ENCODE assay signal across 8 cellular contexts in genomic region chr6:87700351-87700728, GRCh38. TPM values are rescaled to one million over a fixed set of nuclear protein-coding genes. Genes with fewer than 3 reads are reported as not detected.
DNase-seq lines count a peak whose midpoint lies in the region; ATAC-seq and TF ChIP-seq lines count a peak whose summit lies in the region.

No MANE protein-coding gene starts in this region.

- intact Hi-C loops in PC-3 (cut with micrococcal nuclease), result loop anchor here (1.0 to 2.0 kb wide), 2 partner anchors 108 to 110 kb away; partner anchors contain the start of gene ORC3
- intact Hi-C loops in ovary (cut with DNase I), result no loop called here

- peak overlapping the region; percentile 92 for H3K9ac ChIP-seq in PC-3 (ENCODE audit: low read length)

- peaks cover 70% of the 10 kb centered on the region for H3K79me2 ChIP-seq in DOHH2 (ENCODE audit: control insufficient read depth, low read length)
- peaks cover 67% of the 10 kb centered on the region for H3K79me2 ChIP-seq in PC-3 (ENCODE audit: low read length)

- 6 to 8% (median 6%) methylated on average over 1 of the region's 1 CpG for WGBS in ovary, 3 donors

- H3K36me3 ChIP-seq in DOHH2 (ENCODE audit: control insufficient read depth, low read length) (peaks cover 64% of the 10 kb centered on the region), PC-3 (ENCODE audit: low read depth, low read length) (no peaks in the 10 kb centered on the region; the same call in 1 of the 2 replicates), ovary (no peaks in the 10 kb centered on the region)

- H3K9me3 ChIP-seq in DOHH2 (ENCODE audit: control insufficient read depth, insufficient read depth, low read length) (no peaks in the 10 kb centered on the region), PC-3 (ENCODE audit: low read length) (no peaks in the 10 kb centered on the region), ovary (no peaks in the 10 kb centered on the region)

- no peak for TF ChIP-seq CTCF in DOHH2 (IDR thresholded peaks at IDR 0.05; ENCODE audit: low read depth, low read length, poor library complexity, severe bottlenecking)
- no peak for TF ChIP-seq CTCF in PC-3 (conservative IDR thresholded peaks at IDR 0.05; ENCODE audit: low read depth, low read length)
- TF ChIP-seq CTCF in epithelial cell of proximal tubule (conservative IDR thresholded peaks at IDR 0.05; ENCODE audit: low read depth, low read length), result no peak
- no peak for TF ChIP-seq CTCF in ovary (IDR thresholded peaks at IDR 0.05)

- H4K20me1 ChIP-seq in DOHH2 (ENCODE audit: control insufficient read depth, insufficient read depth, low read depth, low read length), result peaks cover 43% of the 10 kb centered on the region
- H4K20me1 ChIP-seq in PC-3 (ENCODE audit: low read length), result peaks cover 42% of the 10 kb centered on the region

- H3K9me2 ChIP-seq in DOHH2 (replicated peaks; ENCODE audit: control insufficient read depth, low read length) (no peaks in the 10 kb centered on the region), PC-3 (replicated peaks; ENCODE audit: low read length) (no peaks in the 10 kb centered on the region)

- H3K4me1 ChIP-seq in DOHH2 (ENCODE audit: control insufficient read depth, low read length) (peaks cover 56% of the 10 kb centered on the region), PC-3 (ENCODE audit: insufficient read depth, low read length) (peaks cover 25% of the 10 kb centered on the region), ovary (ENCODE audit: insufficient read depth) (peaks cover 9% of the 10 kb centered on the region)

- peak overlapping the region; percentile 71 for H3K4me2 ChIP-seq in DOHH2 (ENCODE audit: low read length)
- peak overlapping the region; percentile 81 for H3K4me2 ChIP-seq in PC-3 (ENCODE audit: low read length)

- no peak for DNase-seq in PC-3
- DNase-seq in epithelial cell of proximal tubule (ENCODE audit: low read depth), result no peak
- no peak for DNase-seq in ovary
- no peak for DNase-seq in SK-N-DZ (ENCODE audit: low spot score)
- DNase-seq in NCI-H1105 (lab: John Stamatoyannopoulos, UW), result no peak

- H2AFZ ChIP-seq in PC-3 (ENCODE audit: low read length), result no peak overlapping the region

- no peak for ATAC-seq in PC-3
- no peak for ATAC-seq in GM21723 (IDR thresholded peaks at IDR 0.05; ENCODE audit: unreplicated experiment)
- no peak for ATAC-seq in HG02571 (IDR thresholded peaks at IDR 0.05; ENCODE audit: unreplicated experiment)

- H3K4me3 ChIP-seq in DOHH2 (ENCODE audit: low read length) (peak overlapping the region; percentile 81), PC-3 (ENCODE audit: low read length) (peak overlapping the region; percentile 98), epithelial cell of proximal tubule (ENCODE audit: low read depth, low read length) (peak overlapping the region; percentile 95), ovary (peak overlapping the region; percentile 89)

- no peak for TF ChIP-seq POLR2A in ovary (IDR thresholded peaks at IDR 0.05)

- H3F3A ChIP-seq in DOHH2 (ENCODE audit: control insufficient read depth, insufficient read depth) (peaks cover 11% of the 10 kb centered on the region), PC-3 (ENCODE audit: low read length, unreplicated experiment) (peaks cover 5% of the 10 kb centered on the region)

- POLR2A ChIA-PET in PC-3 (lab: Charles Lee; ENCODE audit: unreplicated experiment), result interaction anchor here (0.7 kb wide), 1 partner anchor 59 kb away, joined by 10 read pairs; no protein-coding TSS in a partner anchor

- TSS peak; percentile 47 for BruUV-seq in PC-3 (replicated peaks; lab: Mats Ljungman, UMichigan)

- H3K27me3 ChIP-seq in DOHH2 (ENCODE audit: control insufficient read depth, low read length) (no peaks in the 10 kb centered on the region), PC-3 (ENCODE audit: low read length) (no peaks in the 10 kb centered on the region), ovary (no peaks in the 10 kb centered on the region)

- TF ChIP-seq EP300 in ovary (IDR thresholded peaks at IDR 0.05), result no peak

- H3K27ac ChIP-seq in DOHH2 (ENCODE audit: low read depth, low read length) (peak overlapping the region; percentile 86), PC-3 (ENCODE audit: low read length) (peak overlapping the region; percentile 78), ovary (peak overlapping the region; percentile 79 to 91)

- CTCF ChIA-PET in PC-3 (lab: Charles Lee), result no interaction called here

RNA-seq across cellular contexts. Expression of gene AKIRIN2, which starts 1.7 kb away (rescaled TPM):
- total RNA-seq in PC-3 (2014; rRNA removed), result 15.1 and 21.4 TPM in 2 replicates
- total RNA-seq in epithelial cell of proximal tubule, result 23.6 and 25.0 TPM in 2 replicates
- 10 to 100 TPM; 24.3 to 47.3 (median 43.3) TPM for total RNA-seq in ovary
- 10 to 100 TPM; 34.0 to 53.6 TPM for polyA plus RNA-seq in ovary
- polyA plus RNA-seq in SK-N-DZ (2014; cell fraction: cytosol; rRNA removed), result 38.7 and 57.0 TPM in 2 replicates
- 21.6 and 37.7 TPM in 2 replicates for polyA plus RNA-seq in SK-N-DZ (2014; cell fraction: nucleus; rRNA removed)
